In genomic region chr1:61659061-61659460, GRCh38 we compare ENCODE assay signal across 1 cellular context.
TF ChIP-seq lines count a peak whose summit lies in the region.

No MANE protein-coding gene starts in this region.

TF ChIP-seq in H1, 55 proteins besides CTCF, POLR2A, EP300 and RAD21:
- TF ChIP-seq JUND (IDR thresholded peaks at IDR 0.05; ENCODE audit: low read length): no peak
- peak; percentile 31; the same call in 1 of the 2 replicates for TF ChIP-seq KDM1A (IDR thresholded peaks at IDR 0.05; ENCODE audit: borderline replicate concordance, low read length)
